In genomic region chr4:33160126-33160525, GRCh38 we compare ENCODE assay signal across 9 cellular contexts.
DNase-seq lines count a peak whose midpoint lies in the region; ATAC-seq and TF ChIP-seq lines count a peak whose summit lies in the region.
"Had no signal": no experiment of that assay in that cellular context is flagged by ENCODE, and none has a peak within 500 bp of the region (broad histone marks: within the 10 kb centered on the region; RNA-seq: fewer than 3 reads in every experiment).

No MANE protein-coding gene starts in this region.

- H3K9me2 ChIP-seq in MM.1S (replicated peaks; ENCODE audit: insufficient read depth, low read length) = no peaks in the 10 kb centered on the region

- DNase-seq in left ventricle myocardium inferior = no peak
- DNase-seq in heart left ventricle = no peak
- peak; percentile 53 for DNase-seq in MM.1S
- peak; percentile 42 for DNase-seq in endodermal cell
- no peak for DNase-seq in NOMO-1 (lab: John Stamatoyannopoulos, UW; ENCODE audit: unreplicated experiment in 2 of 2)
- no peak for DNase-seq in naive thymus-derived CD8-positive, alpha-beta T cell
- DNase-seq: Right ventricle myocardium superior had no signal

- H2AFZ ChIP-seq in MM.1S (ENCODE audit: low read length) = no peak overlapping the region

- no peak overlapping the region for H3K4me3 Mint-ChIP-seq in endodermal cell
- H3K4me3 Mint-ChIP-seq in naive thymus-derived CD8-positive, alpha-beta T cell = no peak overlapping the region

- H3K4me1 ChIP-seq in left ventricle myocardium inferior = no peaks in the 10 kb centered on the region
- H3K4me1 ChIP-seq in heart left ventricle = no peaks in the 10 kb centered on the region
- H3K4me1 ChIP-seq in MM.1S (ENCODE audit: low read length) = no peaks in the 10 kb centered on the region
- H3K4me1 ChIP-seq in endodermal cell (ENCODE audit: control insufficient read depth, insufficient read depth, low read length) = no peaks in the 10 kb centered on the region

- H3K9ac ChIP-seq in MM.1S (ENCODE audit: low read length) (no peak overlapping the region), endodermal cell (ENCODE audit: extremely low read depth, low read length, poor library complexity, severe bottlenecking) (no peak overlapping the region)

- H3K36me3 Mint-ChIP-seq in endodermal cell (ENCODE audit: low read depth) = no peaks in the 10 kb centered on the region
- no peaks in the 10 kb centered on the region for H3K36me3 Mint-ChIP-seq in naive thymus-derived CD8-positive, alpha-beta T cell

- no peaks in the 10 kb centered on the region for H3K79me2 ChIP-seq in MM.1S (ENCODE audit: low read length)

- H3K27me3 Mint-ChIP-seq in endodermal cell (ENCODE audit: insufficient read depth) = no peaks in the 10 kb centered on the region
- no peaks in the 10 kb centered on the region for H3K27me3 Mint-ChIP-seq in naive thymus-derived CD8-positive, alpha-beta T cell

- peak; percentile 23 for TF ChIP-seq CTCF in left ventricle myocardium inferior (IDR thresholded peaks at IDR 0.05; ENCODE audit: borderline replicate concordance)
- peak in 2 of 12 donors; percentile 15 to 17 for TF ChIP-seq CTCF in heart left ventricle (IDR thresholded peaks at IDR 0.05)
- peak; percentile 42 for TF ChIP-seq CTCF in MM.1S (IDR thresholded peaks at IDR 0.05; ENCODE audit: low read length)
- TF ChIP-seq CTCF in endodermal cell (conservative IDR thresholded peaks at IDR 0.05) = peak; percentile 76

- H3K4me3 ChIP-seq in left ventricle myocardium inferior (no peak overlapping the region), heart left ventricle (no peak overlapping the region), MM.1S (ENCODE audit: low read length) (no peak overlapping the region), endodermal cell (ENCODE audit: low read length) (no peak overlapping the region)

- H3K27me3 ChIP-seq in left ventricle myocardium inferior (ENCODE audit: low read depth) (no peaks in the 10 kb centered on the region), heart left ventricle (no peaks in the 10 kb centered on the region), MM.1S (replicated peaks; ENCODE audit: insufficient read depth, low read length) (no peaks in the 10 kb centered on the region), endodermal cell (ENCODE audit: control insufficient read depth, insufficient read depth, low read length, poor library complexity, severe bottlenecking) (no peaks in the 10 kb centered on the region)

- no peaks in the 10 kb centered on the region for H3K36me3 ChIP-seq in left ventricle myocardium inferior
- H3K36me3 ChIP-seq in heart left ventricle = no peaks in the 10 kb centered on the region
- no peaks in the 10 kb centered on the region for H3K36me3 ChIP-seq in MM.1S (replicated peaks; ENCODE audit: insufficient read depth, low read length)
- H3K36me3 ChIP-seq in endodermal cell (ENCODE audit: control insufficient read depth, insufficient read depth, low read length) = no peaks in the 10 kb centered on the region

- H3K27ac ChIP-seq in left ventricle myocardium inferior (replicated peaks) = no peak overlapping the region
- H3K27ac ChIP-seq in heart left ventricle = no peak overlapping the region
- no peak overlapping the region for H3K27ac ChIP-seq in MM.1S (ENCODE audit: low read length)
- no peak overlapping the region for H3K27ac ChIP-seq in endodermal cell (ENCODE audit: low read depth, low read length)

- H3F3A ChIP-seq in MM.1S (ENCODE audit: insufficient read depth, low read length) = no peaks in the 10 kb centered on the region

- no peak overlapping the region for H3K4me2 ChIP-seq in MM.1S (ENCODE audit: low read depth, low read length)

- H3K9me3 ChIP-seq in left ventricle myocardium inferior (replicated peaks) (peaks cover 30% of the 10 kb centered on the region), heart left ventricle (peaks cover 0 to 19% (median 2%) of the 10 kb centered on the region in 12 donors), MM.1S (replicated peaks; ENCODE audit: insufficient read depth, low read length) (no peaks in the 10 kb centered on the region), endodermal cell (ENCODE audit: control insufficient read depth, low read length) (no peaks in the 10 kb centered on the region)

- no peak overlapping the region for H3K27ac Mint-ChIP-seq in endodermal cell
- H3K27ac Mint-ChIP-seq in naive thymus-derived CD8-positive, alpha-beta T cell = no peak overlapping the region

- intact Hi-C loops in left ventricle myocardium inferior (cut with micrococcal nuclease) = no loop called here
- intact Hi-C loops in heart left ventricle (cut with DNase I) = no loop called here

- 32 to 41% (median 39%) methylated on average over 2 of the region's 2 CpGs for WGBS in heart left ventricle, 4 donors
- WGBS in endodermal cell (ENCODE audit: insufficient coverage in 1 of 2, insufficient read length in 1 of 2), 2 experiments = 63% methylated on average over 2 of the region's 2 CpGs; no CpG with 5 or more reads in 1 of the 2 experiments

- H3K9me3 Mint-ChIP-seq in endodermal cell = peaks cover 7% of the 10 kb centered on the region
- H3K9me3 Mint-ChIP-seq in naive thymus-derived CD8-positive, alpha-beta T cell = peaks cover 3 to 45% (median 18%) of the 10 kb centered on the region in 9 donors

- no peak for TF ChIP-seq POLR2A in heart left ventricle (IDR thresholded peaks at IDR 0.05)

- POLR2A ChIA-PET in naive thymus-derived CD8-positive, alpha-beta T cell (lab: Charles Lee) = no interaction called here

- H3K4me1 Mint-ChIP-seq in endodermal cell = peaks cover 5% of the 10 kb centered on the region
- H3K4me1 Mint-ChIP-seq in naive thymus-derived CD8-positive, alpha-beta T cell = no peaks in the 10 kb centered on the region

- ATAC-seq in heart left ventricle = no peak
- no peak for ATAC-seq in GM21423 (IDR thresholded peaks at IDR 0.05; ENCODE audit: unreplicated experiment)
- no peak for ATAC-seq in naive thymus-derived CD8-positive, alpha-beta T cell
- ATAC-seq in GM21529 (IDR thresholded peaks at IDR 0.05; ENCODE audit: unreplicated experiment) = no peak

- H4K20me1 ChIP-seq in MM.1S (ENCODE audit: insufficient read depth, low read length) = no peaks in the 10 kb centered on the region

Comparison
In these comparisons a context has a peak if more than half of its experiments do, and no peak if none do; other contexts are left out.
1. DNase-seq: peak in MM.1S (single experiment) and endodermal cell (single experiment); none in left ventricle myocardium inferior (single experiment), heart left ventricle (0 of 5), NOMO-1 (0 of 2) and naive thymus-derived CD8-positive, alpha-beta T cell (0 of 10).